In the genomic region with DNA sequence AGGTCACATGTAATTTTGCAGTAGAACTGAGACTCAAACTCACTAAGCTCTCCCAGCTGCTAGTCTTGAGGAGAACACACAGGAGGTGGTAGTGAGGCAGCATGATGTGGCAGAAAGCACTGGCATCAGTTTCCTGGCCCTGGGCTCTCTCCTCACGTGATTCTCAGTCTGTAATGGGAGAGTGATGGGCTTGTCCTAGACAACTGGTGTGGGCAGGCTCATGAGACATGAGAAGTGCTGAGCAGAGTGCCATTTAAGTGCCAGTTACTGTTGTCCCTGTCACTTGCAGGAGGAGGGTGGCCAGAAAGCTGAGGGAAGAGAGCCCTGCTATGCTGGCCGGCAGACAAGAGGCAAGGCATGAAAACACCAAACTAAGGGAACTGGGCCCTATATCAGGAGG, we compare ENCODE assay signal across 1 cellular context.
TF ChIP-seq lines count a peak whose summit lies in the region.

No MANE protein-coding gene starts in this region.

TF ChIP-seq in H1, 55 proteins besides CTCF, POLR2A, EP300 and RAD21:
- TF ChIP-seq MAFK (IDR thresholded peaks at IDR 0.05; ENCODE audit: low read depth, low read length) (peak; percentile 53; the same call in 1 of the 2 replicates), BACH1 (IDR thresholded peaks at IDR 0.05; ENCODE audit: low read length) (peak; percentile 65), HDAC6 (IDR thresholded peaks at IDR 0.05; ENCODE audit: low read depth, low read length) (no peak)
